ENCODE assay signal across 22 cellular contexts in genomic region chr15:60356832-60357231, GRCh38. TPM values are rescaled to one million over a fixed set of nuclear protein-coding genes. Genes with fewer than 3 reads are reported as not detected.
DNase-seq lines count a peak whose midpoint lies in the region; ATAC-seq and TF ChIP-seq lines count a peak whose summit lies in the region.
"Had no signal": no experiment of that assay in that cellular context is flagged by ENCODE, and none has a peak within 500 bp of the region (broad histone marks: within the 10 kb centered on the region; RNA-seq: fewer than 3 reads in every experiment).

No MANE protein-coding gene starts in this region.

- H3K4me1 ChIP-seq in ascending aorta (peaks cover 0 to 27% of the 10 kb centered on the region in 2 donors), parathyroid adenoma (peaks cover 20% of the 10 kb centered on the region)
- no peaks in the 10 kb centered on the region for H3K4me1 ChIP-seq in naive thymus-derived CD4-positive, alpha-beta T cell (ENCODE audit: control insufficient read depth in 2 of 2, insufficient read depth in 2 of 2, low read length in 2 of 2)

- peaks cover 99% of the 10 kb centered on the region for H3K4me1 Mint-ChIP-seq in HFFc6 (ENCODE audit: low read depth)
- H3K4me1 Mint-ChIP-seq in naive thymus-derived CD4-positive, alpha-beta T cell: peaks cover 0 to 19% (median 0%) of the 10 kb centered on the region in 7 donors

- no peak for TF ChIP-seq CTCF in HFFc6 (IDR thresholded peaks at IDR 0.05)
- TF ChIP-seq CTCF in ascending aorta (IDR thresholded peaks at IDR 0.05): no peak
- TF ChIP-seq CTCF in parathyroid adenoma (IDR thresholded peaks at IDR 0.05): no peak

- intact Hi-C loops in ascending aorta (cut with DNase I): no loop called here
- intact Hi-C loops in naive thymus-derived CD4-positive, alpha-beta T cell (cut with micrococcal nuclease): loop anchor here in 1 of 2 donors (5.0 kb wide), 1 partner anchor 575 kb away; no protein-coding TSS in a partner anchor

- H3K27me3 ChIP-seq in ascending aorta (no peaks in the 10 kb centered on the region), parathyroid adenoma (ENCODE audit: control insufficient read depth, insufficient read depth, low read length) (no peaks in the 10 kb centered on the region)
- no peaks in the 10 kb centered on the region for H3K27me3 ChIP-seq in naive thymus-derived CD4-positive, alpha-beta T cell (ENCODE audit: control insufficient read depth in 2 of 2, insufficient read depth in 2 of 2, low read length in 2 of 2)
- H3K27me3 ChIP-seq: BLaER1, MG63 had no signal

- H3K4me3 Mint-ChIP-seq in HFFc6: peak overlapping the region; percentile 47
- H3K4me3 Mint-ChIP-seq in naive thymus-derived CD4-positive, alpha-beta T cell: no peak overlapping the region
- H3K4me3 Mint-ChIP-seq: CD4-positive, alpha-beta T cell had no signal

- H3K79me2 ChIP-seq in parathyroid adenoma: peaks cover 3% of the 10 kb centered on the region

- CTCF ChIA-PET in naive thymus-derived CD4-positive, alpha-beta T cell (lab: Charles Lee): interaction anchor here (0.6 to 1.5 kb wide), 2 partner anchors 60 to 1477 kb away, joined by 3 to 5 read pairs; no protein-coding TSS in a partner anchor

- H3K36me3 ChIP-seq in ascending aorta (peaks cover 61 to 88% of the 10 kb centered on the region in 2 donors), parathyroid adenoma (ENCODE audit: control insufficient read depth, insufficient read depth, low read length) (no peaks in the 10 kb centered on the region)
- peaks cover 0 to 34% (median 4%) of the 10 kb centered on the region in 3 experiments for H3K36me3 ChIP-seq in naive thymus-derived CD4-positive, alpha-beta T cell (ENCODE audit: control insufficient read depth in 2 of 3, insufficient read depth in 3 of 3, low read length in 3 of 3)

- H3K4me3 ChIP-seq in ascending aorta (no peak overlapping the region), parathyroid adenoma (ENCODE audit: low read depth, low read length) (no peak overlapping the region)
- no peak overlapping the region for H3K4me3 ChIP-seq in naive thymus-derived CD4-positive, alpha-beta T cell (ENCODE audit: low read length)
- H3K4me3 ChIP-seq: BLaER1, MG63 had no signal

- H3K4me2 ChIP-seq in parathyroid adenoma (ENCODE audit: low read length): no peak overlapping the region
- H3K4me2 ChIP-seq: BLaER1 had no signal

- no peak overlapping the region for H2AFZ ChIP-seq in parathyroid adenoma

- peak overlapping the region; percentile 83 for H3K27ac Mint-ChIP-seq in HFFc6
- no peak overlapping the region for H3K27ac Mint-ChIP-seq in naive thymus-derived CD4-positive, alpha-beta T cell
- H3K27ac Mint-ChIP-seq: CD4-positive, alpha-beta T cell had no signal

- H3K9me3 ChIP-seq in ascending aorta (no peaks in the 10 kb centered on the region), parathyroid adenoma (ENCODE audit: control insufficient read depth, low read length) (no peaks in the 10 kb centered on the region)
- H3K9me3 ChIP-seq in naive thymus-derived CD4-positive, alpha-beta T cell (ENCODE audit: control insufficient read depth in 2 of 3, low read length in 3 of 3): no peaks in the 10 kb centered on the region
- H3K9me3 ChIP-seq: BLaER1, MG63 had no signal

- no peak for ATAC-seq in HG03571 (IDR thresholded peaks at IDR 0.05; ENCODE audit: unreplicated experiment)
- ATAC-seq in naive thymus-derived CD4-positive, alpha-beta T cell: no peak

- H3K27ac ChIP-seq in ascending aorta (peak overlapping the region; percentile 12 to 35), parathyroid adenoma (peak overlapping the region; percentile 87)
- no peak overlapping the region for H3K27ac ChIP-seq in naive thymus-derived CD4-positive, alpha-beta T cell (ENCODE audit: low read depth, low read length)
- H3K27ac ChIP-seq: BLaER1 had no signal

- peaks cover 93% of the 10 kb centered on the region for H3K36me3 Mint-ChIP-seq in HFFc6 (ENCODE audit: low read depth)
- H3K36me3 Mint-ChIP-seq in naive thymus-derived CD4-positive, alpha-beta T cell: peaks cover 9 to 62% (median 33%) of the 10 kb centered on the region in 5 donors

- H3K27me3 Mint-ChIP-seq in HFFc6 (ENCODE audit: insufficient read depth): peaks cover 67% of the 10 kb centered on the region
- no peaks in the 10 kb centered on the region for H3K27me3 Mint-ChIP-seq in naive thymus-derived CD4-positive, alpha-beta T cell
- H3K27me3 Mint-ChIP-seq: CD4-positive, alpha-beta T cell had no signal

- no peak overlapping the region for H3K9ac ChIP-seq in parathyroid adenoma
- H3K9ac ChIP-seq: BLaER1 had no signal

- H3K9me3 Mint-ChIP-seq in HFFc6: peaks cover 23% of the 10 kb centered on the region
- H3K9me3 Mint-ChIP-seq in naive thymus-derived CD4-positive, alpha-beta T cell: no peaks in the 10 kb centered on the region
- H3K9me3 Mint-ChIP-seq: CD4-positive, alpha-beta T cell had no signal

- POLR2A ChIA-PET in naive thymus-derived CD4-positive, alpha-beta T cell (lab: Charles Lee): no interaction called here

- DNase-seq in HFFc6: no peak
- no peak for DNase-seq in ascending aorta (ENCODE audit: low spot score in 2 of 2)
- peak; percentile 11 for DNase-seq in fibroblast of gingiva (ENCODE audit: low read depth)
- no peak for DNase-seq in RKO (ENCODE audit: low spot score)
- DNase-seq in NCI-H748 (lab: John Stamatoyannopoulos, UW; ENCODE audit: unreplicated experiment): no peak
- DNase-seq in naive thymus-derived CD4-positive, alpha-beta T cell: no peak
- DNase-seq: ACHN; CD4-positive, alpha-beta T cell; COR-L47; DND-41; GOT3; HCEC 1CT; MG63; NCI-H1436 treated with DMSO at 0.1 percent for 48 hours; NCI-H1930; NCI-H226; NCI-H510A treated with DMSO at 0.1 percent for 48 hours; OCI-M1; SHP77 had no signal

RNA-seq across cellular contexts. Expression of gene ANXA2, which starts 41.0 kb away (rescaled TPM):
- total RNA-seq in HFFc6 (2021; fragmentation: NEBNext Ultra II Directional; extraction: Animal tissue kit (Norgen Biotek cat#: 25700)): 1,000 to 10,000 TPM; 4,445 to 5,074 (median 4,643) TPM
- total RNA-seq in ascending aorta: 730 TPM
- 100 to 1,000 TPM in 2 of 5 experiments, 10 to 100 TPM in 3; 28.8 to 377 (median 42.4) TPM for total RNA-seq in naive thymus-derived CD4-positive, alpha-beta T cell
- polyA plus RNA-seq in naive thymus-derived CD4-positive, alpha-beta T cell: 10 to 100 TPM; 25.5 to 36.6 TPM
